In the genomic region with DNA sequence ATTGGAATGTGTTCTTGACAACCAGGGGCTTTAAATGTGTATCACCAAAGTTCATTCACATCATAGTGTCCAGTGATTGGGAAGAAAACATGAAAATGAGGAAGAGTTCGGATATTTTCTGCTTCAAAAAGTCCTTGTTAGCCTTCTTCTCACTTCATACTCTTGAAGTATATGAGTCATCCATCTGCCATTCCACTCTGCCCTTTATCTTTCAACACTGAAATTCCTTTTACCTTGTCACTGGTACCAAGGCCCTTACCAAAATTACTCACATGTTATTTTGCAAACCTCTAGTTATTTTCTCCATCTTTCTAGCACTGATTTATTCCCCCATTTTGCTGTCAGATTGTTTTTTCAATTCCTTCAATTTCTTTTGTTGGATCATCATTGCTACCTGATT, we compare ENCODE assay signal across 26 cellular contexts. TPM values are rescaled to one million over a fixed set of nuclear protein-coding genes. Genes with fewer than 3 reads are reported as not detected.
DNase-seq lines count a peak whose midpoint lies in the region; ATAC-seq and TF ChIP-seq lines count a peak whose summit lies in the region.
"Had no signal": no experiment of that assay in that cellular context is flagged by ENCODE, and none has a peak within 500 bp of the region (broad histone marks: within the 10 kb centered on the region; RNA-seq: fewer than 3 reads in every experiment).

No MANE protein-coding gene starts in this region.

- no peaks in the 10 kb centered on the region for H3K9me2 ChIP-seq in PC-3 (replicated peaks; ENCODE audit: low read length)

- H3K4me2 ChIP-seq in PC-3 (ENCODE audit: low read length) = no peak overlapping the region
- H3K4me2 ChIP-seq: BLaER1 treated with 17β-estradiol and CSF1 and Interleukin-3, amounts not matched to agents 10 nM and 100 nM had no signal

- BruUV-seq in PC-3 (replicated peaks; lab: Mats Ljungman, UMichigan) = no TSS peak

- intact Hi-C loops in PC-3 (cut with micrococcal nuclease) = no loop called here

- in situ Hi-C loops in ACHN (cut with HindIII; ENCODE audit: low pct_ligation_motif_present, low pct_unique_long_range_greater_than_20kb, low sequenced_read_pairs) = no loop called here

- no peaks in the 10 kb centered on the region for H3K9me3 ChIP-seq in PC-3 (ENCODE audit: low read length)
- H3K9me3 ChIP-seq: BLaER1 treated with 17β-estradiol and CSF1 and Interleukin-3, amounts not matched to agents 10 nM and 100 nM; Caco-2 had no signal

- no peaks in the 10 kb centered on the region for H3K4me1 ChIP-seq in PC-3 (ENCODE audit: insufficient read depth, low read length)
- H3K4me1 ChIP-seq: BLaER1 treated with 17β-estradiol and CSF1 and Interleukin-3, amounts not matched to agents 10 nM and 100 nM had no signal

- H3K4me3 ChIP-seq in PC-3 (ENCODE audit: low read length) (no peak overlapping the region), epithelial cell of esophagus (ENCODE audit: low read length) (no peak overlapping the region)
- H3K4me3 ChIP-seq: BLaER1 treated with 17β-estradiol and CSF1 and Interleukin-3, amounts not matched to agents 10 nM and 100 nM had no signal

- H3K27ac ChIP-seq in PC-3 (ENCODE audit: low read length) = no peak overlapping the region
- H3K27ac ChIP-seq: BLaER1 treated with 17β-estradiol and CSF1 and Interleukin-3, amounts not matched to agents 10 nM and 100 nM had no signal

- TF ChIP-seq CTCF in PC-3 (conservative IDR thresholded peaks at IDR 0.05; ENCODE audit: low read depth, low read length) (no peak), epithelial cell of esophagus (IDR thresholded peaks at IDR 0.05; ENCODE audit: insufficient read depth, low read depth, low read length, missing control alignments) (no peak)

- H3K36me3 ChIP-seq in PC-3 (ENCODE audit: low read depth, low read length) = no peaks in the 10 kb centered on the region
- H3K36me3 ChIP-seq: BLaER1 treated with 17β-estradiol and CSF1 and Interleukin-3, amounts not matched to agents 10 nM and 100 nM had no signal

- peaks cover 16% of the 10 kb centered on the region for H3K27me3 ChIP-seq in PC-3 (ENCODE audit: low read length)
- H3K27me3 ChIP-seq: BLaER1 treated with 17β-estradiol and CSF1 and Interleukin-3, amounts not matched to agents 10 nM and 100 nM had no signal

- no peaks in the 10 kb centered on the region for H3K79me2 ChIP-seq in PC-3 (ENCODE audit: low read length)

- ATAC-seq in PC-3 = no peak
- ATAC-seq in GM18861 (IDR thresholded peaks at IDR 0.05; ENCODE audit: unreplicated experiment) = no peak
- ATAC-seq: HepG2 had no signal

- no peak overlapping the region for H2AFZ ChIP-seq in PC-3 (ENCODE audit: low read length)

- POLR2A ChIA-PET in PC-3 (lab: Charles Lee; ENCODE audit: unreplicated experiment) = no interaction called here

- no peaks in the 10 kb centered on the region for H3F3A ChIP-seq in PC-3 (ENCODE audit: low read length, unreplicated experiment)

- H4K20me1 ChIP-seq in PC-3 (ENCODE audit: low read length) = no peaks in the 10 kb centered on the region
- H4K20me1 ChIP-seq: BLaER1 treated with 17β-estradiol and CSF1 and Interleukin-3, amounts not matched to agents 10 nM and 100 nM had no signal

- CTCF ChIA-PET in PC-3 (lab: Charles Lee) = no interaction called here

- DNase-seq in ACHN (peak; percentile 1), PC-3 (peak; percentile 7), epithelial cell of esophagus (ENCODE audit: low read depth) (peak; percentile 18), renal cortical epithelial cell (ENCODE audit: low read depth) (peak; percentile 24), T1000 (lab: John Stamatoyannopoulos, UW) (no peak), NCI-H2171 treated with DMSO at 0.1 percent for 48 hours (lab: John Stamatoyannopoulos, UW) (no peak)
- DNase-seq: AML-193; Caco-2; CD4-positive, alpha-beta memory T cell; DND-41; Karpas-422; NCI-H1092 treated with DMSO at 0.1 percent for 48 hours; NCI-H1436; NCI-H187; NCI-H2081 treated with DMSO at 0.1 percent for 48 hours; NCI-H2171; NCI-H524; NCI-H748 treated with DMSO at 0.1 percent for 48 hours; RPMI8226; SHP77 had no signal

- H3K9ac ChIP-seq in PC-3 (ENCODE audit: low read length) = no peak overlapping the region
- H3K9ac ChIP-seq: BLaER1 treated with 17β-estradiol and CSF1 and Interleukin-3, amounts not matched to agents 10 nM and 100 nM had no signal

RNA-seq across cellular contexts. Expression of gene OR5H15, which starts 32.5 kb away (rescaled TPM):
- total RNA-seq in PC-3 (2014; rRNA removed) (not detected in 2 replicates), renal cortical epithelial cell (not detected in 2 replicates)
- total RNA-seq: A172; Caco-2; CD4-positive, alpha-beta memory T cell; HepG2; HT-29; SK-MEL-5 had no signal

RNA-seq across cellular contexts. Expression of gene OR5H14, which starts 51.7 kb away (rescaled TPM):
- total RNA-seq in PC-3 (2014; rRNA removed) = not detected in 2 replicates
- total RNA-seq in renal cortical epithelial cell = not detected in 2 replicates
- total RNA-seq: A172; Caco-2; CD4-positive, alpha-beta memory T cell; HepG2; HT-29; SK-MEL-5 had no signal

Comparison
In these comparisons a context has a peak if more than half of its experiments do, and no peak if none do; other contexts are left out.
1. DNase-seq: peak in ACHN (single experiment), PC-3 (single experiment), epithelial cell of esophagus (single experiment) and renal cortical epithelial cell (single experiment); none in T1000 (single experiment) and NCI-H2171 treated with DMSO at 0.1 percent for 48 hours (single experiment).